ENCODE assay signal across 1 cellular context in genomic region chr6:139369068-139369467, GRCh38.
TF ChIP-seq lines count a peak whose summit lies in the region.

No MANE protein-coding gene starts in this region.

TF ChIP-seq in K562, 482 proteins besides CTCF, POLR2A, EP300 and RAD21:
- TF ChIP-seq MNT (conservative IDR thresholded peaks at IDR 0.05) (0 out of 4 replicates have a peak, but pooled peaks of 1 of the 2 experiments have one; percentile 5), SP1 (CRISPR knock-in tag; IDR thresholded peaks at IDR 0.05) (no peak), VEZF1 (CRISPR knock-in tag; IDR thresholded peaks at IDR 0.05) (0 out of 2 replicates have a peak, but pooled peaks have one; percentile 8), E2F4 (CRISPR knock-in tag; IDR thresholded peaks at IDR 0.05; ENCODE audit: low read depth) (no peak), XRCC5 (IDR thresholded peaks at IDR 0.05; ENCODE audit: low read depth, low read length) (no peak)
